In the genomic region with DNA sequence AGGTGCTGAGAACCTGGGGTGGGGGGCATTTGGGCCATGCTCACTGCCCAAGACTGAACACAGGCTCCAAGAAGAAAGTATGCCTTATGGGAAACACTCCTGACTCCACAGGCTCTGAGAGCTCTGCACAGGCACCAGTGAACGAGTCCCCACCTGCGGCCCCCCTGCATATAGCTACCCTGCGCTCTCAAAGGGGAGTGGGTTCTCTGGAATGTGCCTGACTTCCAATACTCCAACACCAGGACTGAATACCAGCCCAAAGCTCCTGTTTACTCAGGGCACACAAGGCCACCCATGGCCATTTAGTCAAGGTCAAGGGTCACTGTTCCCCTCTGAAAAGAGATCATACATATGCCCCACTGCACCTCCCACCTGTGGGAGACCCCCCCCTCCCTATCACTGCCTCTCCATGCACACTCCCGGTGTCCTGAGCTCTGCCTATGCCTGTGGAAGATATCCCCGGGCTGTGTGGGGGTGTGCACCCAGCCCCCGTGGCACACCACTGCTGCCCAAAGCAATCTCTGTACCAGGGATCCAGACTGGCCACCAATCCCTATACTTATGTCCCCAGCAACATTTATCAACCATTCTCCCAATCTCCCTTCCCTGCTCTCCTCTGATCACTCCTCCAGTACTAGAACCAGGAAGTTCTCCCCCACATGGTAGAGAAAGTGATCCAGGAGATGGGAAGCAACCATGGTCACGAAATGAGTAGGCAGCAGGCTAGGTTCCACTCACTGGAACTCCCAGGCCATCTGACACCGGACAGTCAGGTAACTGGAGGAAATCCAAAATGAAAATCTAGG, we compare ENCODE assay signal across 11 cellular contexts. TPM values are rescaled to one million over a fixed set of nuclear protein-coding genes. Genes with fewer than 3 reads are reported as not detected.
DNase-seq lines count a peak whose midpoint lies in the region; ATAC-seq, FAIRE-seq and TF ChIP-seq lines count a peak whose summit lies in the region.
"Had no signal": no experiment of that assay in that cellular context is flagged by ENCODE, and none has a peak within 500 bp of the region (broad histone marks: within the 10 kb centered on the region; RNA-seq: fewer than 3 reads in every experiment).

No MANE protein-coding gene starts in this region.

- TF ChIP-seq EP300 in suprapubic skin (IDR thresholded peaks at IDR 0.05), result no peak

- 0 out of 2 replicates have a peak, but pooled peaks cover 6% of the 10 kb centered on the region for H3F3A ChIP-seq in GM23248 (ENCODE audit: insufficient read depth)

- 59% methylated on average over 5 of the region's 8 CpGs for WGBS in suprapubic skin
- WGBS in GM23248 (ENCODE audit: low coverage in 1 of 2, low lambda C conversion rate in 2 of 2, missing lambda C conversion rate in 2 of 2), 2 experiments, result 89 to 93% methylated on average over 8 of the region's 8 CpGs

- H3K27ac Mint-ChIP-seq in activated CD4-positive, alpha-beta T cell treated with anti-CD3 and anti-CD28 coated beads, Interleukin-2, amount 10 ng/mL, durations not matched to agents 24 days and 14 days, result no peak overlapping the region
- no peak overlapping the region for H3K27ac Mint-ChIP-seq in activated CD4-positive, alpha-beta T cell treated with anti-CD3 and anti-CD28 coated beads for 36 hours
- peak overlapping the region; percentile 75 to 95 (median 89) for H3K27ac Mint-ChIP-seq in brain
- no peak overlapping the region for H3K27ac Mint-ChIP-seq in memory B cell

- H2AFZ ChIP-seq in GM23248, result no peak overlapping the region

- no peaks in the 10 kb centered on the region for H4K20me1 ChIP-seq in GM23248 (ENCODE audit: insufficient read depth)

- H3K27me3 ChIP-seq in suprapubic skin (no peaks in the 10 kb centered on the region), GM23248 (replicated peaks; ENCODE audit: insufficient read depth) (no peaks in the 10 kb centered on the region)

- no peak for TF ChIP-seq CTCF in brain (conservative IDR thresholded peaks at IDR 0.05)
- no peak for TF ChIP-seq CTCF in suprapubic skin (IDR thresholded peaks at IDR 0.05)

- H3K4me3 ChIP-seq in suprapubic skin (no peak overlapping the region), GM23248 (no peak overlapping the region)
- H3K4me3 ChIP-seq: A549 had no signal

- CTCF ChIA-PET in activated CD4-positive, alpha-beta T cell treated with anti-CD3 and anti-CD28 coated beads for 36 hours (lab: Charles Lee), result interaction anchor here (0.5 to 6.2 kb wide), 2 partner anchors 158 to 455 kb away, joined by 3 to 77 read pairs; no protein-coding TSS in a partner anchor

- H3K4me2 ChIP-seq in GM23248 (ENCODE audit: unreplicated experiment), result no peak overlapping the region

- no peak overlapping the region for H3K9ac ChIP-seq in GM23248

- H3K9me2 ChIP-seq in GM23248 (ENCODE audit: insufficient read depth), result no peaks in the 10 kb centered on the region

- intact Hi-C loops in activated CD4-positive, alpha-beta T cell treated with anti-CD3 and anti-CD28 coated beads, Interleukin-2, amount 10 ng/mL, durations not matched to agents 24 days and 14 days (cut with micrococcal nuclease), result no loop called here
- intact Hi-C loops in activated CD4-positive, alpha-beta T cell treated with anti-CD3 and anti-CD28 coated beads for 36 hours (cut with DNase I, micrococcal nuclease), result no loop called here

- no peak for FAIRE-seq in GM19239 (lab: Jason Lieb, UNC)
- FAIRE-seq: A549 had no signal

- TF ChIP-seq POLR2A in suprapubic skin (IDR thresholded peaks at IDR 0.05), result no peak

- ATAC-seq in activated CD4-positive, alpha-beta T cell treated with anti-CD3 and anti-CD28 coated beads for 36 hours, result no peak
- no peak for ATAC-seq in memory B cell (ENCODE audit: low read depth)
- no peak for ATAC-seq in HG03135 (IDR thresholded peaks at IDR 0.05; ENCODE audit: unreplicated experiment)
- ATAC-seq: A549, left colon had no signal

- H3K4me1 Mint-ChIP-seq in activated CD4-positive, alpha-beta T cell treated with anti-CD3 and anti-CD28 coated beads, Interleukin-2, amount 10 ng/mL, durations not matched to agents 24 days and 14 days, result peaks cover 23% of the 10 kb centered on the region
- H3K4me1 Mint-ChIP-seq in activated CD4-positive, alpha-beta T cell treated with anti-CD3 and anti-CD28 coated beads for 36 hours, result peaks cover 12% of the 10 kb centered on the region
- H3K4me1 Mint-ChIP-seq in brain, result peaks cover 64% of the 10 kb centered on the region
- H3K4me1 Mint-ChIP-seq in memory B cell, result peaks cover 4% of the 10 kb centered on the region

- H3K36me3 ChIP-seq in suprapubic skin (peaks cover 10% of the 10 kb centered on the region), GM23248 (ENCODE audit: low read depth) (no peaks in the 10 kb centered on the region)

- peaks cover 90% of the 10 kb centered on the region for H3K4me1 ChIP-seq in suprapubic skin
- peaks cover 21% of the 10 kb centered on the region for H3K4me1 ChIP-seq in GM23248 (ENCODE audit: insufficient read depth)

- no peak for DNase-seq in activated CD4-positive, alpha-beta T cell treated with anti-CD3 and anti-CD28 coated beads, Interleukin-2, amount 10 ng/mL, durations not matched to agents 24 days and 14 days
- no peak for DNase-seq in activated CD4-positive, alpha-beta T cell treated with anti-CD3 and anti-CD28 coated beads for 36 hours
- no peak for DNase-seq in memory B cell (ENCODE audit: low spot score in 2 of 2)
- DNase-seq in suprapubic skin (ENCODE audit: low spot score in 2 of 2), result no peak
- DNase-seq in GM19239 (ENCODE audit: insufficient read length, low spot score), result no peak
- no peak for DNase-seq in GM23248
- DNase-seq: left colon, NCI-H82 had no signal

- no peaks in the 10 kb centered on the region for H3K9me3 Mint-ChIP-seq in activated CD4-positive, alpha-beta T cell treated with anti-CD3 and anti-CD28 coated beads, Interleukin-2, amount 10 ng/mL, durations not matched to agents 24 days and 14 days
- no peaks in the 10 kb centered on the region for H3K9me3 Mint-ChIP-seq in activated CD4-positive, alpha-beta T cell treated with anti-CD3 and anti-CD28 coated beads for 36 hours (ENCODE audit: low read depth)
- H3K9me3 Mint-ChIP-seq in brain (no peaks in the 10 kb centered on the region), memory B cell (no peaks in the 10 kb centered on the region)

- peak overlapping the region; percentile 86 for H3K4me3 Mint-ChIP-seq in activated CD4-positive, alpha-beta T cell treated with anti-CD3 and anti-CD28 coated beads, Interleukin-2, amount 10 ng/mL, durations not matched to agents 24 days and 14 days
- no peak overlapping the region for H3K4me3 Mint-ChIP-seq in activated CD4-positive, alpha-beta T cell treated with anti-CD3 and anti-CD28 coated beads for 36 hours
- H3K4me3 Mint-ChIP-seq in brain (peak overlapping the region; percentile 81 to 90 (median 87)), memory B cell (peak overlapping the region; percentile 90)

- peaks cover 19% of the 10 kb centered on the region for H3K27me3 Mint-ChIP-seq in activated CD4-positive, alpha-beta T cell treated with anti-CD3 and anti-CD28 coated beads, Interleukin-2, amount 10 ng/mL, durations not matched to agents 24 days and 14 days
- peaks cover 5% of the 10 kb centered on the region for H3K27me3 Mint-ChIP-seq in activated CD4-positive, alpha-beta T cell treated with anti-CD3 and anti-CD28 coated beads for 36 hours
- H3K27me3 Mint-ChIP-seq in brain (no peaks in the 10 kb centered on the region), memory B cell (peaks cover 9% of the 10 kb centered on the region)

- H3K79me2 ChIP-seq in GM23248 (ENCODE audit: insufficient read depth), result no peaks in the 10 kb centered on the region

- peaks cover 21% of the 10 kb centered on the region for H3K36me3 Mint-ChIP-seq in activated CD4-positive, alpha-beta T cell treated with anti-CD3 and anti-CD28 coated beads, Interleukin-2, amount 10 ng/mL, durations not matched to agents 24 days and 14 days (ENCODE audit: low read depth)
- peaks cover 13% of the 10 kb centered on the region for H3K36me3 Mint-ChIP-seq in activated CD4-positive, alpha-beta T cell treated with anti-CD3 and anti-CD28 coated beads for 36 hours (ENCODE audit: low read depth)
- H3K36me3 Mint-ChIP-seq in brain (no peaks in the 10 kb centered on the region), memory B cell (peaks cover 4% of the 10 kb centered on the region)

- in situ Hi-C loops in GM23248 (cut with MboI), result loop anchor here (10.0 kb wide), 1 partner anchor 157 kb away; no protein-coding TSS in a partner anchor

- H3K27ac ChIP-seq in suprapubic skin, result peak overlapping the region; percentile 97
- H3K27ac ChIP-seq in GM23248, result no peak overlapping the region

- no peaks in the 10 kb centered on the region for H3K9me3 ChIP-seq in suprapubic skin
- no peaks in the 10 kb centered on the region for H3K9me3 ChIP-seq in GM23248 (ENCODE audit: low read depth)
- H3K9me3 ChIP-seq: A549 had no signal

- POLR2A ChIA-PET in activated CD4-positive, alpha-beta T cell treated with anti-CD3 and anti-CD28 coated beads for 36 hours (lab: Charles Lee), result no interaction called here

RNA-seq across cellular contexts. Expression of gene PLXNB1, which starts 1.5 kb away (rescaled TPM):
- 5.7 and 6.5 TPM in 2 replicates for total RNA-seq in activated CD4-positive, alpha-beta T cell treated with anti-CD3 and anti-CD28 coated beads, Interleukin-2, amount 10 ng/mL, durations not matched to agents 24 days and 14 days
- total RNA-seq in activated CD4-positive, alpha-beta T cell treated with anti-CD3 and anti-CD28 coated beads for 36 hours, result 1 to 10 TPM; 3.7 to 5.1 TPM
- polyA plus RNA-seq in brain (ENCODE audit: insufficient read depth, low read depth, low replicate concordance) (70.1 TPM), GM23248 (2016; fragmentation: Nextera tagmentation; extraction: Ambion mirVana) (3.3 and 4.9 TPM in 2 replicates)
- 100 to 1,000 TPM; 188 to 384 (median 220) TPM for total RNA-seq in suprapubic skin
- 5.5 and 8.0 TPM in 2 replicates for total RNA-seq in GM23248 (2014; rRNA removed; shearing (Covaris generic))

RNA-seq across cellular contexts. Expression of gene CCDC51, which starts 8.5 kb away (rescaled TPM):
- total RNA-seq in activated CD4-positive, alpha-beta T cell treated with anti-CD3 and anti-CD28 coated beads, Interleukin-2, amount 10 ng/mL, durations not matched to agents 24 days and 14 days, result 24.4 and 25.9 TPM in 2 replicates
- total RNA-seq in activated CD4-positive, alpha-beta T cell treated with anti-CD3 and anti-CD28 coated beads for 36 hours, result 10 to 100 TPM; 17.5 to 25.0 TPM
- polyA plus RNA-seq in brain (ENCODE audit: insufficient read depth, low read depth, low replicate concordance), result 11.4 TPM
- total RNA-seq in suprapubic skin, result 10 to 100 TPM in 3 of 4 donors, 1 to 10 TPM in 1; 6.4 to 18.7 (median 13.6) TPM
- total RNA-seq in GM23248 (2014; rRNA removed; shearing (Covaris generic)), result 10.1 and 10.6 TPM in 2 replicates
- polyA plus RNA-seq in GM23248 (2016; fragmentation: Nextera tagmentation; extraction: Ambion mirVana), result 14.0 and 14.9 TPM in 2 replicates

RNA-seq across cellular contexts. Expression of gene TMA7, which starts 8.6 kb away (rescaled TPM):
- total RNA-seq in activated CD4-positive, alpha-beta T cell treated with anti-CD3 and anti-CD28 coated beads, Interleukin-2, amount 10 ng/mL, durations not matched to agents 24 days and 14 days, result 272 and 275 TPM in 2 replicates
- 100 to 1,000 TPM; 260 to 324 TPM for total RNA-seq in activated CD4-positive, alpha-beta T cell treated with anti-CD3 and anti-CD28 coated beads for 36 hours
- polyA plus RNA-seq in brain (ENCODE audit: insufficient read depth, low read depth, low replicate concordance) (232 TPM), GM23248 (2016; fragmentation: Nextera tagmentation; extraction: Ambion mirVana) (535 and 552 TPM in 2 replicates)
- total RNA-seq in suprapubic skin, result 100 to 1,000 TPM; 122 to 281 (median 190) TPM
- 150 and 244 TPM in 2 replicates for total RNA-seq in GM23248 (2014; rRNA removed; shearing (Covaris generic))

RNA-seq across cellular contexts. Expression of gene ATRIP, which starts 15.1 kb away (rescaled TPM):
- total RNA-seq in activated CD4-positive, alpha-beta T cell treated with anti-CD3 and anti-CD28 coated beads, Interleukin-2, amount 10 ng/mL, durations not matched to agents 24 days and 14 days, result 18.3 and 20.0 TPM in 2 replicates
- total RNA-seq in activated CD4-positive, alpha-beta T cell treated with anti-CD3 and anti-CD28 coated beads for 36 hours, result 10 to 100 TPM; 16.8 to 21.0 TPM
- polyA plus RNA-seq in brain (ENCODE audit: insufficient read depth, low read depth, low replicate concordance), result 5.9 TPM
- total RNA-seq in suprapubic skin, result 10 to 100 TPM in 2 of 4 donors, 1 to 10 TPM in 2; 8.7 to 12.7 (median 10.2) TPM
- total RNA-seq in GM23248 (2014; rRNA removed; shearing (Covaris generic)), result 8.4 and 9.5 TPM in 2 replicates
- 4.2 and 4.6 TPM in 2 replicates for polyA plus RNA-seq in GM23248 (2016; fragmentation: Nextera tagmentation; extraction: Ambion mirVana)

RNA-seq across cellular contexts. Expression of gene FBXW12, which starts 59.4 kb away (rescaled TPM):
- total RNA-seq in activated CD4-positive, alpha-beta T cell treated with anti-CD3 and anti-CD28 coated beads, Interleukin-2, amount 10 ng/mL, durations not matched to agents 24 days and 14 days, result 0.14 and 0.28 TPM in 2 replicates
- total RNA-seq in activated CD4-positive, alpha-beta T cell treated with anti-CD3 and anti-CD28 coated beads for 36 hours, result under 1 TPM; 0.11 to 0.16 TPM
- not detected for polyA plus RNA-seq in brain (ENCODE audit: insufficient read depth, low read depth, low replicate concordance)
- total RNA-seq in suprapubic skin, result not detected
- total RNA-seq in GM23248 (2014; rRNA removed; shearing (Covaris generic)), result not detected in 2 replicates
- polyA plus RNA-seq in GM23248 (2016; fragmentation: Nextera tagmentation; extraction: Ambion mirVana), result not detected in 2 replicates
- total RNA-seq: left colon had no signal
- polyA plus RNA-seq: A549 had no signal

Comparison
In these comparisons a context has a peak if more than half of its experiments do, and no peak if none do; other contexts are left out.
1. H3K27ac Mint-ChIP-seq: peak in brain (5 of 5); none in activated CD4-positive, alpha-beta T cell treated with anti-CD3 and anti-CD28 coated beads, Interleukin-2, amount 10 ng/mL, durations not matched to agents 24 days and 14 days (single experiment), activated CD4-positive, alpha-beta T cell treated with anti-CD3 and anti-CD28 coated beads for 36 hours (single experiment) and memory B cell (single experiment).
2. RNA of gene PLXNB1, which starts 1.5 kb away (total RNA-seq): 188 to 384 TPM in suprapubic skin; 5.7 to 6.5 TPM in activated CD4-positive, alpha-beta T cell treated with anti-CD3 and anti-CD28 coated beads, Interleukin-2, amount 10 ng/mL, durations not matched to agents 24 days and 14 days, 5.5 to 8.0 TPM in GM23248 and 3.7 to 5.1 TPM in activated CD4-positive, alpha-beta T cell treated with anti-CD3 and anti-CD28 coated beads for 36 hours; every median in the first group is over 10 times any median in the second.